27 cellular contexts compared by ENCODE assay signal in genomic region chr10:1643911-1644810, GRCh38.
DNase-seq lines count a peak whose midpoint lies in the region; ATAC-seq and TF ChIP-seq lines count a peak whose summit lies in the region.
"Had no signal": no experiment of that assay in that cellular context is flagged by ENCODE, and none has a peak within 500 bp of the region (broad histone marks: within the 10 kb centered on the region; RNA-seq: fewer than 3 reads in every experiment).

No MANE protein-coding gene starts in this region.

- H3K4me1 Mint-ChIP-seq in activated naive CD4-positive, alpha-beta T cell treated with anti-CD3 and anti-CD28 coated beads for 36 hours (ENCODE audit: low read depth), result peaks cover 24% of the 10 kb centered on the region
- peaks cover 41% of the 10 kb centered on the region for H3K4me1 Mint-ChIP-seq in brain
- H3K4me1 Mint-ChIP-seq: immature natural killer cell, mesothelial cell of epicardium, natural killer cell had no signal

- no peak overlapping the region for H3K27ac ChIP-seq in sigmoid colon
- H3K27ac ChIP-seq: BLaER1 treated with 17β-estradiol and CSF1 and Interleukin-3, amounts not matched to agents 10 nM and 100 nM; breast epithelium; esophagus squamous epithelium; left ventricle myocardium inferior; pancreas; SJSA1; thoracic aorta; vagina had no signal

- TF ChIP-seq CTCF in brain (conservative IDR thresholded peaks at IDR 0.05), result no peak
- no peak for TF ChIP-seq CTCF in sigmoid colon (IDR thresholded peaks at IDR 0.05)

- H3K4me3 Mint-ChIP-seq in activated naive CD4-positive, alpha-beta T cell treated with anti-CD3 and anti-CD28 coated beads for 36 hours, result no peak overlapping the region
- H3K4me3 Mint-ChIP-seq in brain, result peak overlapping the region in 4 of 5 experiments; percentile 21 to 62 (median 38)
- H3K4me3 Mint-ChIP-seq: activated T-cell treated with anti-CD3 and anti-CD28 coated beads, Interleukin-2, amount 50 U/mL, for 24 hours; immature natural killer cell; mesothelial cell of epicardium; natural killer cell had no signal

- no peak for DNase-seq in activated naive CD4-positive, alpha-beta T cell treated with anti-CD3 and anti-CD28 coated beads for 36 hours
- no peak for DNase-seq in activated naive CD4-positive, alpha-beta T cell (lab: John Stamatoyannopoulos, UW)
- peak; percentile 29 for DNase-seq in NCI-H128 (lab: John Stamatoyannopoulos, UW; ENCODE audit: unreplicated experiment)
- DNase-seq in sigmoid colon, result peak; percentile 22
- no peak for DNase-seq in AG20443 (ENCODE audit: low spot score)
- DNase-seq in DMS53 treated with DMSO at 0.1 percent for 48 hours (lab: John Stamatoyannopoulos, UW; ENCODE audit: unreplicated experiment), result no peak
- DNase-seq: activated CD4-positive, alpha-beta T cell treated with anti-CD3 and anti-CD28 coated beads for 1 hour; activated CD8-positive, alpha-beta memory T cell treated with anti-CD3 and anti-CD28 coated beads for 24 hours; activated T-cell treated with anti-CD3 and anti-CD28 coated beads, Interleukin-2, amount 50 U/mL, for 24 hours; amniotic stem cell; cortex of kidney; esophagus squamous epithelium; hippocampal formation; immature natural killer cell; left ventricle myocardium inferior; natural killer cell; NCI-H1436; NCI-H446; pancreas had no signal

- H3K9me3 Mint-ChIP-seq in activated naive CD4-positive, alpha-beta T cell treated with anti-CD3 and anti-CD28 coated beads for 36 hours, result no peaks in the 10 kb centered on the region
- no peaks in the 10 kb centered on the region for H3K9me3 Mint-ChIP-seq in brain
- H3K9me3 Mint-ChIP-seq: activated T-cell treated with anti-CD3 and anti-CD28 coated beads, Interleukin-2, amount 50 U/mL, for 24 hours; mesothelial cell of epicardium; natural killer cell had no signal

- ATAC-seq in HG02852 (IDR thresholded peaks at IDR 0.05; ENCODE audit: unreplicated experiment), result no peak
- ATAC-seq: natural killer cell had no signal

- TF ChIP-seq EP300 in sigmoid colon (IDR thresholded peaks at IDR 0.05), result no peak

- H3K36me3 Mint-ChIP-seq in activated naive CD4-positive, alpha-beta T cell treated with anti-CD3 and anti-CD28 coated beads for 36 hours (ENCODE audit: low read depth), result no peaks in the 10 kb centered on the region
- H3K36me3 Mint-ChIP-seq in brain, result no peaks in the 10 kb centered on the region
- H3K36me3 Mint-ChIP-seq: immature natural killer cell, mesothelial cell of epicardium, natural killer cell had no signal

- H3K4me1 ChIP-seq in sigmoid colon, result no peaks in the 10 kb centered on the region
- H3K4me1 ChIP-seq: breast epithelium, esophagus squamous epithelium, left ventricle myocardium inferior, pancreas, SJSA1, vagina had no signal

- TF ChIP-seq POLR2A in sigmoid colon (IDR thresholded peaks at IDR 0.05), result no peak

- H3K36me3 ChIP-seq in sigmoid colon, result no peaks in the 10 kb centered on the region
- H3K36me3 ChIP-seq: BLaER1 treated with 17β-estradiol and CSF1 and Interleukin-3, amounts not matched to agents 10 nM and 100 nM; breast epithelium; esophagus squamous epithelium; left ventricle myocardium inferior; pancreas; SJSA1; thoracic aorta; vagina had no signal

- WGBS in sigmoid colon, 2 donors, result 83 to 86% methylated on average over 25 of the region's 25 CpGs

- intact Hi-C loops in activated naive CD4-positive, alpha-beta T cell treated with anti-CD3 and anti-CD28 coated beads for 36 hours (cut with micrococcal nuclease), result loop anchor here (1.0 to 5.0 kb wide), 7 partner anchors 13 to 534 kb away; partner anchors contain the start of gene ADARB2
- intact Hi-C loops in sigmoid colon (cut with DNase I), result no loop called here

- no peaks in the 10 kb centered on the region for H3K9me3 ChIP-seq in sigmoid colon
- H3K9me3 ChIP-seq: BLaER1 treated with 17β-estradiol and CSF1 and Interleukin-3, amounts not matched to agents 10 nM and 100 nM; breast epithelium; esophagus squamous epithelium; left ventricle myocardium inferior; pancreas; SJSA1; thoracic aorta; vagina had no signal

- peaks cover 14% of the 10 kb centered on the region for H3K27me3 Mint-ChIP-seq in activated naive CD4-positive, alpha-beta T cell treated with anti-CD3 and anti-CD28 coated beads for 36 hours (ENCODE audit: low read depth)
- H3K27me3 Mint-ChIP-seq in brain, result no peaks in the 10 kb centered on the region

- peak overlapping the region; percentile 93 for H3K27ac Mint-ChIP-seq in activated naive CD4-positive, alpha-beta T cell treated with anti-CD3 and anti-CD28 coated beads for 36 hours
- peak overlapping the region in 4 of 5 experiments; percentile 14 to 98 (median 81) for H3K27ac Mint-ChIP-seq in brain
- H3K27ac Mint-ChIP-seq: immature natural killer cell, mesothelial cell of epicardium, natural killer cell had no signal

- CTCF ChIA-PET in activated naive CD4-positive, alpha-beta T cell treated with anti-CD3 and anti-CD28 coated beads for 36 hours (lab: Charles Lee), result interaction anchor here (0.6 kb wide), 1 partner anchor 445 kb away, joined by 3 read pairs; no protein-coding TSS in a partner anchor

- no peaks in the 10 kb centered on the region for H3K27me3 ChIP-seq in sigmoid colon
- H3K27me3 ChIP-seq: BLaER1 treated with 17β-estradiol and CSF1 and Interleukin-3, amounts not matched to agents 10 nM and 100 nM; SJSA1; vagina had no signal

- H3K4me3 ChIP-seq in sigmoid colon, result no peak overlapping the region
- H3K4me3 ChIP-seq: BLaER1 treated with 17β-estradiol and CSF1 and Interleukin-3, amounts not matched to agents 10 nM and 100 nM; breast epithelium; esophagus squamous epithelium; left ventricle myocardium inferior; pancreas; SJSA1; thoracic aorta; vagina had no signal

Comparison
In these comparisons a context has a peak if more than half of its experiments do, and no peak if none do; other contexts are left out.
1. DNase-seq: peak in NCI-H128 (single experiment) and sigmoid colon (single experiment); none in activated naive CD4-positive, alpha-beta T cell treated with anti-CD3 and anti-CD28 coated beads for 36 hours (single experiment), activated naive CD4-positive, alpha-beta T cell (0 of 4), AG20443 (single experiment) and DMS53 treated with DMSO at 0.1 percent for 48 hours (single experiment).